ENCODE assay signal across 10 cellular contexts in genomic region chr16:24668481-24669001, GRCh38.
A peak's percentile ranks its signal among the peaks of the same experiment; 100 is the strongest.
DNase-seq lines count a peak whose midpoint lies in the region; ATAC-seq and TF ChIP-seq lines count a peak whose summit lies in the region.
"Had no signal": no experiment of that assay in that cellular context is flagged by ENCODE, and none has a peak within 500 bp of the region (broad histone marks: within the 10 kb centered on the region; RNA-seq: fewer than 3 reads in every experiment).

No MANE protein-coding gene starts in this region.

- no peaks in the 10 kb centered on the region for H3K9me3 Mint-ChIP-seq in HFFc6
- H3K9me3 Mint-ChIP-seq in activated T-helper 17 cell treated with anti-CD3 and anti-CD28 coated beads, Interleukin-2, amount 50 U/mL, for 72 hours = no peaks in the 10 kb centered on the region
- H3K9me3 Mint-ChIP-seq in CD4-positive, alpha-beta memory T cell = peaks cover 0 to 2% (median 0%) of the 10 kb centered on the region in 8 donors
- H3K9me3 Mint-ChIP-seq: naive B cell had no signal

- POLR2A ChIA-PET in CD4-positive, alpha-beta memory T cell (lab: Charles Lee; ENCODE audit: partially characterized antibody) = no interaction called here

- CTCF ChIA-PET in CD4-positive, alpha-beta memory T cell (lab: Charles Lee; ENCODE audit: partially characterized antibody) = no interaction called here

- no peaks in the 10 kb centered on the region for H3K27me3 ChIP-seq in right cardiac atrium (ENCODE audit: control insufficient read depth, insufficient read depth)
- no peaks in the 10 kb centered on the region for H3K27me3 ChIP-seq in CD4-positive, alpha-beta memory T cell (ENCODE audit: insufficient read depth, low read length)

- peak; percentile 38 for DNase-seq in HFFc6
- peak in 2 of 3 donors; percentile 28 to 45 for DNase-seq in right cardiac atrium
- DNase-seq in stimulated activated CD4-positive, alpha-beta T cell treated with anti-CD3 and anti-CD28 coated beads, TNF-alpha, amount 100 ng/mL, for 24 hours (ENCODE audit: low read depth in 3 of 3) = peak; percentile 31 to 57 (median 35)
- DNase-seq in CD4-positive, alpha-beta memory T cell = no peak
- DNase-seq in hippocampal formation (lab: John Stamatoyannopoulos, UW) = no peak
- DNase-seq: naive B cell had no signal

- peak overlapping the region; percentile 75 for H3K27ac ChIP-seq in right cardiac atrium (ENCODE audit: low read length)
- no peak overlapping the region for H3K27ac ChIP-seq in CD4-positive, alpha-beta memory T cell (ENCODE audit: low read depth, low read length)
- H3K27ac ChIP-seq: KMS-11 had no signal

- H3K27me3 Mint-ChIP-seq in HFFc6 (ENCODE audit: insufficient read depth) = no peaks in the 10 kb centered on the region; the same call in none of the 2 replicates
- peaks cover 12% of the 10 kb centered on the region for H3K27me3 Mint-ChIP-seq in activated T-helper 17 cell treated with anti-CD3 and anti-CD28 coated beads, Interleukin-2, amount 50 U/mL, for 72 hours
- H3K27me3 Mint-ChIP-seq in CD4-positive, alpha-beta memory T cell = peaks cover 6 to 14% of the 10 kb centered on the region in 2 donors

- H3K36me3 ChIP-seq in CD4-positive, alpha-beta memory T cell (ENCODE audit: insufficient read depth, low read length) = no peaks in the 10 kb centered on the region

- H3K4me1 Mint-ChIP-seq in HFFc6 (ENCODE audit: low read depth) = peaks cover 38% of the 10 kb centered on the region
- peaks cover 20% of the 10 kb centered on the region for H3K4me1 Mint-ChIP-seq in activated T-helper 17 cell treated with anti-CD3 and anti-CD28 coated beads, Interleukin-2, amount 50 U/mL, for 72 hours
- peaks cover 0 to 8% (median 5%) of the 10 kb centered on the region in 4 donors for H3K4me1 Mint-ChIP-seq in CD4-positive, alpha-beta memory T cell

- no peaks in the 10 kb centered on the region for H3K9me3 ChIP-seq in right cardiac atrium (ENCODE audit: control insufficient read depth, low read length)
- no peaks in the 10 kb centered on the region for H3K9me3 ChIP-seq in CD4-positive, alpha-beta memory T cell (ENCODE audit: control insufficient read depth in 1 of 2, low read length in 2 of 2)

- no peak overlapping the region for H3K4me3 ChIP-seq in right cardiac atrium (ENCODE audit: low read length)
- no peak overlapping the region for H3K4me3 ChIP-seq in CD4-positive, alpha-beta memory T cell (ENCODE audit: low read length in 2 of 2)

- 40% methylated on average over 8 of the region's 8 CpGs for WGBS in right cardiac atrium

- peak overlapping the region; percentile 69; the same call in 1 of the 2 replicates for H3K4me3 Mint-ChIP-seq in HFFc6
- peak overlapping the region; percentile 63 for H3K4me3 Mint-ChIP-seq in activated T-helper 17 cell treated with anti-CD3 and anti-CD28 coated beads, Interleukin-2, amount 50 U/mL, for 72 hours
- no peak overlapping the region for H3K4me3 Mint-ChIP-seq in CD4-positive, alpha-beta memory T cell
- H3K4me3 Mint-ChIP-seq: naive B cell had no signal

- intact Hi-C loops in right cardiac atrium (cut with DNase I) = no loop called here
- intact Hi-C loops in CD4-positive, alpha-beta memory T cell (cut with micrococcal nuclease) = no loop called here

- peak; percentile 84 for ATAC-seq in activated T-helper 17 cell treated with anti-CD3 and anti-CD28 coated beads, Interleukin-2, amount 50 U/mL, for 72 hours (replicated peaks)
- ATAC-seq in right cardiac atrium (peak; percentile 52 to 73), HG03196 (IDR thresholded peaks at IDR 0.05; ENCODE audit: unreplicated experiment) (no peak), GM18909 (IDR thresholded peaks at IDR 0.05; ENCODE audit: poor library complexity, unreplicated experiment) (no peak)

- peaks cover 2% of the 10 kb centered on the region for H3K4me1 ChIP-seq in right cardiac atrium (ENCODE audit: control insufficient read depth, insufficient read depth, low read length)
- peaks cover 6% of the 10 kb centered on the region for H3K4me1 ChIP-seq in CD4-positive, alpha-beta memory T cell (ENCODE audit: insufficient read depth, low read length)

- no peak for TF ChIP-seq CTCF in HFFc6 (IDR thresholded peaks at IDR 0.05)

- no peaks in the 10 kb centered on the region for H3K36me3 Mint-ChIP-seq in HFFc6 (ENCODE audit: low read depth)
- no peaks in the 10 kb centered on the region for H3K36me3 Mint-ChIP-seq in activated T-helper 17 cell treated with anti-CD3 and anti-CD28 coated beads, Interleukin-2, amount 50 U/mL, for 72 hours (ENCODE audit: low read depth)
- no peaks in the 10 kb centered on the region for H3K36me3 Mint-ChIP-seq in CD4-positive, alpha-beta memory T cell
- H3K36me3 Mint-ChIP-seq: naive B cell had no signal

- peak overlapping the region; percentile 98 for H3K27ac Mint-ChIP-seq in HFFc6
- H3K27ac Mint-ChIP-seq in activated T-helper 17 cell treated with anti-CD3 and anti-CD28 coated beads, Interleukin-2, amount 50 U/mL, for 72 hours = peak overlapping the region; percentile 89
- peak overlapping the region in 1 of 7 donors; percentile 12 for H3K27ac Mint-ChIP-seq in CD4-positive, alpha-beta memory T cell
- H3K27ac Mint-ChIP-seq: naive B cell had no signal

Comparison
In these comparisons a context has a peak if more than half of its experiments do, and no peak if none do; other contexts are left out.
1. DNase-seq: peak in HFFc6 (single experiment), right cardiac atrium (2 of 3) and stimulated activated CD4-positive, alpha-beta T cell treated with anti-CD3 and anti-CD28 coated beads, TNF-alpha, amount 100 ng/mL, for 24 hours (3 of 3); none in CD4-positive, alpha-beta memory T cell (0 of 5) and hippocampal formation (0 of 2).
2. H3K4me3 Mint-ChIP-seq: peak in HFFc6 (single experiment) and activated T-helper 17 cell treated with anti-CD3 and anti-CD28 coated beads, Interleukin-2, amount 50 U/mL, for 72 hours (single experiment); none in CD4-positive, alpha-beta memory T cell (0 of 8).
3. ATAC-seq: peak in activated T-helper 17 cell treated with anti-CD3 and anti-CD28 coated beads, Interleukin-2, amount 50 U/mL, for 72 hours (single experiment) and right cardiac atrium (2 of 2); none in HG03196 (single experiment) and GM18909 (single experiment).